17 cellular contexts compared by ENCODE assay signal in the genomic region with DNA sequence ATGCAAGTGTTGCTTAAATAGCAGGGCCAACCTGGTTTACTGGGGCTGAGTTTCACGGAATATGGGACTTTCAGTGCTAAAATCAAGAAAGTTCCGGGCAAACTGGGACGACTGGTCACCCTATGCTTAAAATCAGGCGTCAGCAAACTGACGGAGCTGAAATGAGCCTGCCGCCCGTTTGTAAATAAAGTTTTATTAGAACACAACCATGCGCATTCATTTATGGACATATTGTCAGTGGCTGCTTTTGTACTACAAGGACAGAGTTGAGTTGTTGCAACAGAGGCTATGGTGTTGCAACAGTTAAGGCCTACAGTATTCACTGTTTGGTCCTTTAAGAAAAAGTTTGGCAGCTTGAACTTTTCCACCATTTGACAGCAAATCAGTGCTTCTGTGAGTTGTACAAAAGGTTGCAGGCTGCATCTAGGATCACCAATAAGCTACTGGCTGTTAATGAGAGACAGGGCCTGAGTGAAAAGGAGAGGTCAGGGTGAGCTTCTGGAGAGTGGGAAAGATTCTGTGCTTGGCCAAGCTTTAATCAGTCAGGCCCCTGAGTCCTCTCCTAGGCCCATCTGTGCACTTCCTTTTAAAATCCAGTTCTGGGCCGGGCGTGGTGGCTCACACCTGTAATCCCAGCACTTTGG. TPM values are rescaled to one million over a fixed set of nuclear protein-coding genes. Genes with fewer than 3 reads are reported as not detected.
A peak's percentile ranks its signal among the peaks of the same experiment; 100 is the strongest.
DNase-seq lines count a peak whose midpoint lies in the region; ATAC-seq and TF ChIP-seq lines count a peak whose summit lies in the region.
"Had no signal": no experiment of that assay in that cellular context is flagged by ENCODE, and none has a peak within 500 bp of the region (broad histone marks: within the 10 kb centered on the region; RNA-seq: fewer than 3 reads in every experiment).

No MANE protein-coding gene starts in this region.

- no peaks in the 10 kb centered on the region for H3K27me3 Mint-ChIP-seq in T-helper 1 cell treated with Interleukin-12 subunit alpha and Interleukin-12 subunit beta and Interleukin-4 antibody, amounts not matched to agents 30 μg/mL and 1 μg/mL, for 36 hours (ENCODE audit: low read depth)

- H3K4me3 ChIP-seq in epithelial cell of esophagus (ENCODE audit: low read length): no peak overlapping the region
- H3K4me3 ChIP-seq: lung, uterus had no signal

- no peak overlapping the region for H3K4me3 Mint-ChIP-seq in T-helper 1 cell treated with Interleukin-12 subunit alpha and Interleukin-12 subunit beta and Interleukin-4 antibody, amounts not matched to agents 30 μg/mL and 1 μg/mL, for 36 hours

- peaks cover 73% of the 10 kb centered on the region for H3K36me3 Mint-ChIP-seq in T-helper 1 cell treated with Interleukin-12 subunit alpha and Interleukin-12 subunit beta and Interleukin-4 antibody, amounts not matched to agents 30 μg/mL and 1 μg/mL, for 36 hours (ENCODE audit: low read depth)

- H3K27ac Mint-ChIP-seq in T-helper 1 cell treated with Interleukin-12 subunit alpha and Interleukin-12 subunit beta and Interleukin-4 antibody, amounts not matched to agents 30 μg/mL and 1 μg/mL, for 36 hours: peak overlapping the region; percentile 73

- TF ChIP-seq CTCF in epithelial cell of esophagus (IDR thresholded peaks at IDR 0.05; ENCODE audit: insufficient read depth, low read depth, low read length, missing control alignments): no peak

- ATAC-seq in HG02973 (IDR thresholded peaks at IDR 0.05; ENCODE audit: unreplicated experiment): no peak
- ATAC-seq in HG03442 (IDR thresholded peaks at IDR 0.05; ENCODE audit: unreplicated experiment): no peak

- peaks cover 13% of the 10 kb centered on the region for H3K9me3 Mint-ChIP-seq in T-helper 1 cell treated with Interleukin-12 subunit alpha and Interleukin-12 subunit beta and Interleukin-4 antibody, amounts not matched to agents 30 μg/mL and 1 μg/mL, for 36 hours

- DNase-seq in T-helper 1 cell (no peak), MV-4-11 (lab: John Stamatoyannopoulos, UW) (peak; percentile 76), epithelial cell of esophagus (ENCODE audit: low read depth) (peak; percentile 61), renal cortical epithelial cell (ENCODE audit: low read depth) (peak; percentile 74), NCI-H345 (lab: John Stamatoyannopoulos, UW) (no peak)
- DNase-seq: DMS79; GOT3; NCI-H1436; NCI-H69; Right ventricle myocardium superior; stimulated activated CD8-positive, alpha-beta memory T cell treated with anti-CD3 and anti-CD28 coated beads, Interleukin-4, amount 100 ng/mL, for 48 hours; uterus had no signal

- H3K4me1 Mint-ChIP-seq in T-helper 1 cell treated with Interleukin-12 subunit alpha and Interleukin-12 subunit beta and Interleukin-4 antibody, amounts not matched to agents 30 μg/mL and 1 μg/mL, for 36 hours (ENCODE audit: low read depth): peaks cover 54% of the 10 kb centered on the region

RNA-seq across cellular contexts. Expression of a gene that starts 13.3 kb away (rescaled TPM):
- total RNA-seq in renal cortical epithelial cell: 0.35 and 2.3 TPM in 2 replicates
- total RNA-seq: HT-29 had no signal

RNA-seq across cellular contexts. Expression of a gene that starts 22.5 kb away (rescaled TPM):
- total RNA-seq in renal cortical epithelial cell: not detected in 2 replicates
- total RNA-seq: HT-29 had no signal

RNA-seq across cellular contexts. Expression of a gene that starts 58.0 kb away (rescaled TPM):
- total RNA-seq in renal cortical epithelial cell: 101 and 149 TPM in 2 replicates

RNA-seq across cellular contexts. Expression of a gene that starts 59.4 kb away (rescaled TPM):
- 33.3 and 53.7 TPM in 2 replicates for total RNA-seq in renal cortical epithelial cell

Comparison
In these comparisons a context has a peak if more than half of its experiments do, and no peak if none do; other contexts are left out.
1. DNase-seq: peak in MV-4-11 (single experiment), epithelial cell of esophagus (single experiment) and renal cortical epithelial cell (single experiment); none in T-helper 1 cell (0 of 5) and NCI-H345 (single experiment).